Comparison of ENCODE assay signal across 1 cellular context in genomic region chr21:45169682-45170081, GRCh38.
TF ChIP-seq lines count a peak whose summit lies in the region.

No MANE protein-coding gene starts in this region.

TF ChIP-seq in HEK293T, 16 proteins besides CTCF, POLR2A, EP300 and RAD21 (continued from another document):
- no peak for TF ChIP-seq PKNOX1 (IDR thresholded peaks at IDR 0.05)
- no peak for TF ChIP-seq L3MBTL2 (conservative IDR thresholded peaks at IDR 0.05)
- no peak for TF ChIP-seq SUZ12 (IDR thresholded peaks at IDR 0.05)
- TF ChIP-seq ELF4 (IDR thresholded peaks at IDR 0.05): no peak
- no peak for TF ChIP-seq CTBP1 (IDR thresholded peaks at IDR 0.05; ENCODE audit: borderline replicate concordance)
